In the genomic region with DNA sequence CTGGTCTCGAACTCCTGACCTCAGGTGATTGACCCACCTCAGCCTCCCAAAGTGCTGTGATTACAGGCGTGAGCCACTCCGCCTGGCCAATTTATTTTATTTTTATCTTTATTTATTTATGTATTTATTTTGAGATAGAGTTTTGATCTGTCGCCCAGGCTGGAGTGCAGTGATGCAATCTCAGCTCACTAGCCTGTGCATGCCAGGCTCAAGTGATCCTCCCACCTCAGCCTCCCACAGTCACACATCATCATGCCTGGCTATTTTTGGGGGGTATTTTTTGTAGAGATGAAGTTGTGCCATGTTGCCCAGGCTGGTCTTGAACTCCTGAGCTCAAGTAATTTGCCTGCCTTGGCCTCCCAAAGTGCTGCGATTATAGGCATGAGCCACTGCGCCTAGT, we compare ENCODE assay signal across 3 cellular contexts. TPM values are rescaled to one million over a fixed set of nuclear protein-coding genes. Genes with fewer than 3 reads are reported as not detected.
"Had no signal": no experiment of that assay in that cellular context is flagged by ENCODE, and none has a peak within 500 bp of the region (broad histone marks: within the 10 kb centered on the region; RNA-seq: fewer than 3 reads in every experiment).

No MANE protein-coding gene starts in this region.

RNA-seq across cellular contexts. Expression of a gene that starts 14.8 kb away (rescaled TPM):
- total RNA-seq: activated CD4-positive, alpha-beta T cell treated with anti-CD3 and anti-CD28 coated beads, Interleukin-2, amount 10 ng/mL, durations not matched to agents 24 days and 14 days; activated CD8-positive, alpha-beta memory T cell treated with anti-CD3 and anti-CD28 coated beads for 36 hours; body of pancreas had no signal
